21 cellular contexts compared by ENCODE assay signal in genomic region chr2:160700006-160700405, GRCh38.
"Had no signal": no experiment of that assay in that cellular context is flagged by ENCODE, and none has a peak within 500 bp of the region (broad histone marks: within the 10 kb centered on the region; RNA-seq: fewer than 3 reads in every experiment).

No MANE protein-coding gene starts in this region.

- H3K36me3 ChIP-seq: ascending aorta, suprapubic skin, upper lobe of left lung had no signal

- H3K9me3 ChIP-seq: ascending aorta, mucosa of descending colon, suprapubic skin, upper lobe of left lung had no signal

- H3K4me3 ChIP-seq: ascending aorta, coronary artery, mucosa of descending colon, suprapubic skin, upper lobe of left lung had no signal

- H3K4me3 Mint-ChIP-seq: activated naive CD8-positive, alpha-beta T cell treated with anti-CD3 and anti-CD28 coated beads, Interleukin-2, amount 10 ng/mL, durations not matched to agents 7 days and 5 days; activated T-cell treated with anti-CD3 and anti-CD28 coated beads, Interleukin-2, amount 50 U/mL, for 72 hours; naive thymus-derived CD8-positive, alpha-beta T cell; T-cell had no signal

- H3K27ac ChIP-seq: ascending aorta, coronary artery, foreskin keratinocyte, suprapubic skin, upper lobe of left lung had no signal

- H3K36me3 Mint-ChIP-seq: activated naive CD8-positive, alpha-beta T cell treated with anti-CD3 and anti-CD28 coated beads, Interleukin-2, amount 10 ng/mL, durations not matched to agents 7 days and 5 days; naive thymus-derived CD8-positive, alpha-beta T cell; T-cell had no signal

- ATAC-seq: activated T-cell treated with anti-CD3 and anti-CD28 coated beads, Interleukin-2, amount 50 U/mL, for 72 hours; foreskin keratinocyte; left lobe of liver; mucosa of descending colon; naive thymus-derived CD8-positive, alpha-beta T cell; stimulated activated naive CD8-positive, alpha-beta T cell treated with anti-CD3 and anti-CD28 coated beads, Interleukin-15, Interleukin-2, amounts not matched to agents 100 U/mL and 50 U/mL, for 24 hours; T-cell had no signal

- H3K27me3 ChIP-seq: ascending aorta, foreskin keratinocyte, suprapubic skin, upper lobe of left lung had no signal

- DNase-seq: activated CD4-positive, alpha-beta T cell treated with anti-CD3 and anti-CD28 coated beads for 1 hour; activated CD4-positive, alpha-beta T cell treated with anti-CD3 and anti-CD28 coated beads, Interleukin-2, amount 50 U/mL, for 48 hours; activated gamma-delta T cell treated with Interleukin-2 at 50 U/mL for 16 hours; activated naive CD8-positive, alpha-beta T cell treated with anti-CD3 and anti-CD28 coated beads, Interleukin-2, amount 10 ng/mL, durations not matched to agents 7 days and 5 days; activated T-cell treated with anti-CD3 and anti-CD28 coated beads, Interleukin-2, amount 50 U/mL, for 72 hours; effector CD8-positive, alpha-beta T cell; foreskin keratinocyte; mammary epithelial cell; mucosa of descending colon; naive thymus-derived CD8-positive, alpha-beta T cell; occipital lobe; stimulated activated CD4-positive, alpha-beta T cell treated with anti-CD3 and anti-CD28 coated beads, Interleukin-2, amount 100 ng/mL, for 48 hours; stimulated activated CD8-positive, alpha-beta memory T cell treated with anti-CD3 and anti-CD28 coated beads, Interleukin-4, amount 100 ng/mL, for 48 hours; stimulated activated naive CD8-positive, alpha-beta T cell treated with anti-CD3 and anti-CD28 coated beads, Interleukin-15, Interleukin-2, amounts not matched to agents 100 U/mL and 50 U/mL, for 24 hours; T-cell; T1000; upper lobe of left lung had no signal

- H3K4me1 ChIP-seq: ascending aorta had no signal

- H3K27ac Mint-ChIP-seq: activated naive CD8-positive, alpha-beta T cell treated with anti-CD3 and anti-CD28 coated beads, Interleukin-2, amount 10 ng/mL, durations not matched to agents 7 days and 5 days; activated T-cell treated with anti-CD3 and anti-CD28 coated beads, Interleukin-2, amount 50 U/mL, for 72 hours; naive thymus-derived CD8-positive, alpha-beta T cell; T-cell had no signal

- H3K27me3 Mint-ChIP-seq: activated naive CD8-positive, alpha-beta T cell treated with anti-CD3 and anti-CD28 coated beads, Interleukin-2, amount 10 ng/mL, durations not matched to agents 7 days and 5 days; naive thymus-derived CD8-positive, alpha-beta T cell; T-cell had no signal

- H3K9me3 Mint-ChIP-seq: activated naive CD8-positive, alpha-beta T cell treated with anti-CD3 and anti-CD28 coated beads, Interleukin-2, amount 10 ng/mL, durations not matched to agents 7 days and 5 days; activated T-cell treated with anti-CD3 and anti-CD28 coated beads, Interleukin-2, amount 50 U/mL, for 72 hours; naive thymus-derived CD8-positive, alpha-beta T cell; T-cell had no signal
